Comparison of ENCODE assay signal across 8 cellular contexts in genomic region chr11:44094260-44094868, GRCh38. TPM values are rescaled to one million over a fixed set of nuclear protein-coding genes. Genes with fewer than 3 reads are reported as not detected.
DNase-seq lines count a peak whose midpoint lies in the region; ATAC-seq, FAIRE-seq and TF ChIP-seq lines count a peak whose summit lies in the region.

No MANE protein-coding gene starts in this region.

- no peaks in the 10 kb centered on the region for H3K27me3 Mint-ChIP-seq in mesothelial cell of epicardium (ENCODE audit: low read depth)

- H3K23ac ChIP-seq in H1 (ENCODE audit: insufficient read length): no peak overlapping the region

- H2BK120ac ChIP-seq in H1 (replicated peaks; ENCODE audit: low read depth, low read length): no peak overlapping the region

- H3K9me3 ChIP-seq in H1 (ENCODE audit: insufficient read depth in 2 of 2, low read depth in 1 of 2, low read length in 1 of 2): no peaks in the 10 kb centered on the region; a peak in 1 of 4 replicates

- no peak overlapping the region for H4K5ac ChIP-seq in H1 (ENCODE audit: insufficient read length, low read depth, low read length)

- no peak overlapping the region for H3K4me3 ChIP-seq in H1 (ENCODE audit: extremely low read depth in 1 of 4, insufficient read depth in 2 of 4, low read depth in 3 of 4, low read length in 4 of 4)

- no peak for TF ChIP-seq EP300 in H1 (IDR thresholded peaks at IDR 0.05; ENCODE audit: borderline replicate concordance in 1 of 2, low read depth in 2 of 2, low read length in 2 of 2)

- no peak overlapping the region for H2BK5ac ChIP-seq in H1 (ENCODE audit: low read depth, low read length)

- H3K79me1 ChIP-seq in H1 (ENCODE audit: low read depth, low read length): no peaks in the 10 kb centered on the region

- TF ChIP-seq CTCF in GM12873 (IDR thresholded peaks at IDR 0.05; ENCODE audit: insufficient read depth, low read depth, low read length, missing control alignments) (peak; percentile 81), H1 (IDR thresholded peaks at IDR 0.05; ENCODE audit: control extremely low read depth in 1 of 3, insufficient read depth in 1 of 3, low read depth in 1 of 3, low read length in 3 of 3) (peak; percentile 38 to 83 (median 74)), mesothelial cell of epicardium (IDR thresholded peaks at IDR 0.05; ENCODE audit: unreplicated experiment) (peak; percentile 73)

- FAIRE-seq in H1 (lab: Jason Lieb, UNC): peak; percentile 92

- H3K56ac ChIP-seq in H1 (replicated peaks; ENCODE audit: insufficient read length, low read depth, low read length): no peak overlapping the region

- H2BK12ac ChIP-seq in H1 (ENCODE audit: low read depth, low read length): no peak overlapping the region

- H3K18ac ChIP-seq in H1 (ENCODE audit: extremely low read depth, low read length): no peak overlapping the region

- H3K14ac ChIP-seq in H1 (ENCODE audit: insufficient read length): no peak overlapping the region

- POLR2A ChIA-PET in H1 (lab: Charles Lee; ENCODE audit: partially characterized antibody): interaction anchor here (0.8 kb wide), 1 partner anchor 11 kb away, joined by 3 read pairs; no protein-coding TSS in a partner anchor

- no peak overlapping the region for H4K91ac ChIP-seq in H1 (replicated peaks; ENCODE audit: insufficient read length, low read length)

- peaks cover 12% of the 10 kb centered on the region for H3K4me1 Mint-ChIP-seq in mesothelial cell of epicardium

- peaks cover 0 to 6% of the 10 kb centered on the region in 2 experiments; a peak in 2 of 4 replicates for H3K79me2 ChIP-seq in H1 (ENCODE audit: control insufficient read depth in 1 of 2, insufficient read depth in 2 of 2, low read length in 2 of 2)

- peak; percentile 60 to 73 for TF ChIP-seq RAD21 in H1 (IDR thresholded peaks at IDR 0.05 in 1 of 2, conservative IDR thresholded peaks at IDR 0.05 in 1 of 2; ENCODE audit: low read depth in 2 of 2, low read length in 2 of 2)

- WGBS in H1 (ENCODE audit: extremely low coverage in 1 of 2, insufficient coverage in 1 of 2, insufficient read length in 1 of 2, insufficient replicate concordance in 2 of 2, low coverage in 1 of 2, low lambda C conversion rate in 2 of 2, missing lambda C conversion rate in 1 of 2), 2 experiments: 52% methylated on average over 9 of the region's 11 CpGs; no CpG with 5 or more reads in 1 of the 2 experiments

- no peaks in the 10 kb centered on the region for H3K36me3 ChIP-seq in H1 (ENCODE audit: control insufficient read depth in 2 of 4, insufficient read depth in 4 of 4, low read length in 3 of 4)

- H2AFZ ChIP-seq in H1 (ENCODE audit: low read length): no peak overlapping the region

- H3K9me3 Mint-ChIP-seq in mesothelial cell of epicardium: peaks cover 6% of the 10 kb centered on the region

- DNase-seq in HuH-7.5 (ENCODE audit: low spot score) (peak; percentile 63), NOMO-1 treated with DMSO at 0.1 percent for 48 hours (lab: John Stamatoyannopoulos, UW; ENCODE audit: unreplicated experiment) (peak; percentile 51), H1 (ENCODE audit: low read depth in 1 of 2, low spot score in 2 of 2) (peak in 1 of 2 experiments; percentile 86), mesothelial cell of epicardium (ENCODE audit: low spot score in 2 of 2, unreplicated experiment in 2 of 2) (peak; percentile 69 to 80)
- DNase-seq in activated CD8-positive, alpha-beta memory T cell treated with anti-CD3 and anti-CD28 coated beads for 24 hours: peak; percentile 82
- DNase-seq in stimulated activated CD8-positive, alpha-beta memory T cell treated with anti-CD3 and anti-CD28 coated beads, Interleukin-4, amount 100 ng/mL, for 1 hour (ENCODE audit: low read depth in 2 of 2, low spot score in 1 of 2): peak; percentile 53 to 63

- H3K27ac Mint-ChIP-seq in mesothelial cell of epicardium: no peak overlapping the region

- peaks cover 4% of the 10 kb centered on the region for H3K36me3 Mint-ChIP-seq in mesothelial cell of epicardium

- peaks cover 4% of the 10 kb centered on the region; the same call in 1 of the 2 replicates for H3K23me2 ChIP-seq in H1 (ENCODE audit: low read depth, low read length)

- H4K8ac ChIP-seq in H1 (ENCODE audit: extremely low read depth, insufficient read depth, low read length): no peak overlapping the region

- no peak overlapping the region for H3K27ac ChIP-seq in H1 (ENCODE audit: low read depth, low read length)

- no peaks in the 10 kb centered on the region for H4K20me1 ChIP-seq in H1 (replicated peaks in 1 of 2; ENCODE audit: control insufficient read depth in 1 of 2, insufficient read depth in 2 of 2, low read length in 2 of 2)

- H2AK5ac ChIP-seq in H1 (ENCODE audit: low read depth, low read length): no peak overlapping the region

- CTCF ChIA-PET in H1 (lab: Charles Lee; ENCODE audit: partially characterized antibody): interaction anchor here (0.6 to 5.0 kb wide), 31 partner anchors 10 to 476 kb away, joined by 3 to 49 read pairs (median 4); partner anchors contain the start of gene ACCS

- TF ChIP-seq POLR2A in H1 (IDR thresholded peaks at IDR 0.05; ENCODE audit: control extremely low read depth in 1 of 2, low read depth in 2 of 2, low read length in 2 of 2): no peak

- H3K9ac ChIP-seq in H1 (replicated peaks in 1 of 4; ENCODE audit: extremely low read depth in 1 of 4, low read depth in 3 of 4, low read length in 3 of 4): no peak overlapping the region

- H3K4me1 ChIP-seq in H1 (replicated peaks in 1 of 4; ENCODE audit: control insufficient read depth in 3 of 4, insufficient read depth in 4 of 4, low read length in 3 of 4): peaks cover 0 to 1% (median 0%) of the 10 kb centered on the region in 4 experiments; a peak in 1 of 7 replicates

- ATAC-seq in HG02852 (IDR thresholded peaks at IDR 0.05; ENCODE audit: unreplicated experiment): no peak

- no peak overlapping the region for H3K4ac ChIP-seq in H1 (replicated peaks; ENCODE audit: insufficient read length, low read depth, low read length)

- H2BK15ac ChIP-seq in H1 (ENCODE audit: low read length): no peak overlapping the region

- H3K27me3 ChIP-seq in H1 (replicated peaks in 1 of 4; ENCODE audit: control insufficient read depth in 3 of 4, extremely low read depth in 1 of 4, insufficient read depth in 3 of 4, low read length in 3 of 4): no peaks in the 10 kb centered on the region

- no peak overlapping the region for H3K4me2 ChIP-seq in H1 (ENCODE audit: insufficient read depth in 1 of 2, low read depth in 2 of 2, low read length in 2 of 2)

- H2BK20ac ChIP-seq in H1 (ENCODE audit: low read length): no peak overlapping the region

- H3K4me3 Mint-ChIP-seq in mesothelial cell of epicardium: peak overlapping the region; percentile 54

TF ChIP-seq in H1, 55 proteins besides CTCF, POLR2A, EP300 and RAD21:
- no peak for TF ChIP-seq SIX5 (IDR thresholded peaks at IDR 0.05; ENCODE audit: low read depth, low read length)
- TF ChIP-seq RXRA (IDR thresholded peaks at IDR 0.05; ENCODE audit: insufficient read depth, low read depth, low read length): no peak
- TF ChIP-seq RBBP5 (IDR thresholded peaks at IDR 0.05; ENCODE audit: borderline replicate concordance, low read depth, low read length): no peak
- no peak for TF ChIP-seq ATF2 (IDR thresholded peaks at IDR 0.05; ENCODE audit: low read length)

RNA-seq across cellular contexts. Expression of gene EXT2, which starts 1.1 kb away (rescaled TPM):
- total RNA-seq in H1 (2021; fragmentation: NEBNext Ultra II Directional; extraction: Animal tissue kit (Norgen Biotek cat#: 25700)): 38.9 and 42.8 TPM in 2 replicates
- polyA plus RNA-seq in H1 (2011; rRNA removed): 28.6 and 29.8 TPM in 2 replicates
- polyA plus RNA-seq in H1 (2011; cell fraction: cytosol; rRNA removed): 36.9 TPM
- 44.7 TPM for polyA plus RNA-seq in H1 (2011; cell fraction: nucleus; rRNA removed)
- polyA plus RNA-seq in H1 (2012, experiment 1 of 2): 29.6 to 32.4 TPM (median 30.4 TPM) in 4 replicates
- 23.8 TPM for polyA plus RNA-seq in H1 (2012, experiment 2 of 2)
- polyA plus RNA-seq in H1 (2013, experiment 1 of 2): 45.1 TPM
- 44.1 TPM for polyA plus RNA-seq in H1 (2013, experiment 2 of 2)
- polyA minus RNA-seq in H1 (2011; rRNA and poly(A)+ RNA removed): 80.5 and 98.2 TPM in 2 replicates
- 24.1 TPM for polyA minus RNA-seq in H1 (2011; cell fraction: cytosol; rRNA and poly(A)+ RNA removed)
- polyA minus RNA-seq in H1 (2011; cell fraction: nucleus; rRNA and poly(A)+ RNA removed): 86.1 TPM
- 74.9 to 77.7 TPM (median 75.0 TPM) in 3 replicates for total RNA-seq in mesothelial cell of epicardium

RNA-seq across cellular contexts. Expression of gene ACCS, which starts 28.3 kb away (rescaled TPM):
- total RNA-seq in H1 (2021; fragmentation: NEBNext Ultra II Directional; extraction: Animal tissue kit (Norgen Biotek cat#: 25700)): 4.3 and 6.0 TPM in 2 replicates
- 8.0 and 8.5 TPM in 2 replicates for polyA plus RNA-seq in H1 (2011; rRNA removed)
- 11.0 TPM for polyA plus RNA-seq in H1 (2011; cell fraction: cytosol; rRNA removed)
- 57.1 TPM for polyA plus RNA-seq in H1 (2011; cell fraction: nucleus; rRNA removed)
- polyA plus RNA-seq in H1 (2012, experiment 1 of 2): 6.6 to 11.9 TPM (median 8.6 TPM) in 4 replicates
- 2.6 TPM for polyA plus RNA-seq in H1 (2012, experiment 2 of 2)
- polyA plus RNA-seq in H1 (2013, experiment 1 of 2): 5.3 TPM
- 2.9 TPM for polyA plus RNA-seq in H1 (2013, experiment 2 of 2)
- 7.3 and 7.9 TPM in 2 replicates for polyA minus RNA-seq in H1 (2011; rRNA and poly(A)+ RNA removed)
- polyA minus RNA-seq in H1 (2011; cell fraction: cytosol; rRNA and poly(A)+ RNA removed): 4.5 TPM
- polyA minus RNA-seq in H1 (2011; cell fraction: nucleus; rRNA and poly(A)+ RNA removed): 16.4 TPM
- total RNA-seq in mesothelial cell of epicardium: 54.2 to 60.1 TPM (median 58.3 TPM) in 3 replicates

RNA-seq across cellular contexts. Expression of gene ACCSL, which starts 46.6 kb away (rescaled TPM):
- not detected in 2 replicates for total RNA-seq in H1 (2021; fragmentation: NEBNext Ultra II Directional; extraction: Animal tissue kit (Norgen Biotek cat#: 25700))
- polyA plus RNA-seq in H1 (2011; rRNA removed): not detected in 2 replicates
- polyA plus RNA-seq in H1 (2011; cell fraction: cytosol; rRNA removed): not detected
- polyA plus RNA-seq in H1 (2011; cell fraction: nucleus; rRNA removed): not detected
- not detected in 4 replicates for polyA plus RNA-seq in H1 (2012, experiment 1 of 2)
- polyA plus RNA-seq in H1 (2012, experiment 2 of 2): not detected
- not detected for polyA plus RNA-seq in H1 (2013, experiment 1 of 2)
- not detected for polyA plus RNA-seq in H1 (2013, experiment 2 of 2)
- not detected in 2 replicates for polyA minus RNA-seq in H1 (2011; rRNA and poly(A)+ RNA removed)
- polyA minus RNA-seq in H1 (2011; cell fraction: cytosol; rRNA and poly(A)+ RNA removed): not detected
- not detected for polyA minus RNA-seq in H1 (2011; cell fraction: nucleus; rRNA and poly(A)+ RNA removed)
- not detected in 3 replicates for total RNA-seq in mesothelial cell of epicardium
